Comparison of ENCODE assay signal across 1 cellular context in genomic region chr7:158655507-158655906, GRCh38.
TF ChIP-seq lines count a peak whose summit lies in the region.

No MANE protein-coding gene starts in this region.

TF ChIP-seq in K562, 482 proteins besides CTCF, POLR2A, EP300 and RAD21 (continued from another document):
- TF ChIP-seq RREB1 (CRISPR knock-in tag; IDR thresholded peaks at IDR 0.05) (no peak), JUND (IDR thresholded peaks at IDR 0.05; ENCODE audit: borderline replicate concordance, low read depth, low read length) (no peak), JUND (tag; IDR thresholded peaks at IDR 0.05; ENCODE audit: borderline replicate concordance, low read depth, low read length) (no peak), WHSC1 (IDR thresholded peaks at IDR 0.05; ENCODE audit: low read length) (no peak), POLR2G (IDR thresholded peaks at IDR 0.05; ENCODE audit: low read depth, low read length) (peak; percentile 59), CCAR2 (IDR thresholded peaks at IDR 0.05; ENCODE audit: low read depth, low read length) (no peak), ATF3 (IDR thresholded peaks at IDR 0.05) (no peak), ATF3 (CRISPR knock-in tag; conservative IDR thresholded peaks at IDR 0.05) (no peak), RBM22 (IDR thresholded peaks at IDR 0.05; ENCODE audit: low read depth, low read length, poor library complexity, severe bottlenecking) (peak; percentile 37), ZNF511 (CRISPR knock-in tag; IDR thresholded peaks at IDR 0.05) (no peak), PML (IDR thresholded peaks at IDR 0.05; ENCODE audit: low read length) (0 out of 2 replicates have a peak, but pooled peaks have one; percentile 5)
